8 cellular contexts compared by ENCODE assay signal in the genomic region with DNA sequence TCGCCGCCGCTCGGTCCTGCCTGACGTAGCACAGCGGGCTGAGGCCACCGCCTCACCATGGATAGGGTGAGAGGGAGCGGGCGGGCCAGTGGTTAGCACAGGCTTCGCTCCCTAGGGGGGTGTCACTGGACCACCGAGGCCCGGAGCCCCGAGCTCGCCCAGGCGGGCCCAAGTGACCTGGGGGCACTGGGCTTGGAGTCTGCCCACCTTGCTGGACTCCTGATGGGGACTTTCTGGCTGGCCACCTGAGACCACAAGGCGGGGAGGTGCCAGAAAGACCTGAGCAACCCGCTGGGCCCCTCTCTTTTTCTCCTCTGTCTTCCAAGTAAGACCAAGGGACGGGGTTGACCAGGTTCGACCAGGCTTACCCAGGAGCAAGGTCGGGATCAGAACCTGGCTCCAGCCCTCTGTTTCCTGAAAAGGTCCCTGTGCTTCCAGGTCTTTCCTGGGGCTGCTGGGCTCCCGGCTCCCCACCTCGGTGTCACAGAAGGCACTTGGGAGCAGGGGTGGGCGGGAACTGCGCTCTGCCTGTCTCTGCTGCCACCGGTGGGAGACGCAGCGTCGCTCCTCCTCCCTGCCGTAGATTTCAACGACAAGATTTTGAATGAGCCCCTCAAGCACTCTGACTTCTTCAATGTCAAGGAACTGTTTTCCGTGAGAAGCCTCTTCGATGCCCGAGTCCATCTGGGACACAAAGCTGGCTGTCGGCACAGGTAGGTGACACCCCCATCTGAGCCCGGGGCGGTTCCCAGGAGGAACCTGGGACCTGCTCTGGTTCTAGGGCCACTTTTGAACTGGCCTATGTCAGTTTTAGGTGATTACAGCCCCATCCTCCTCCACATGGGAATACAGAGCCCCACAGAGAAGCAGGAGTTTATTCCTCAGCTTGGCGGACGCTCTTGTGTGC. TPM values are rescaled to one million over a fixed set of nuclear protein-coding genes. Genes with fewer than 3 reads are reported as not detected.
A peak's percentile ranks its signal among the peaks of the same experiment; 100 is the strongest.
DNase-seq lines count a peak whose midpoint lies in the region; ATAC-seq and TF ChIP-seq lines count a peak whose summit lies in the region.

No MANE protein-coding gene starts in this region.

- H3K27ac Mint-ChIP-seq in memory B cell = peak overlapping the region; percentile 41

- H3K36me3 Mint-ChIP-seq in memory B cell = peaks cover 20% of the 10 kb centered on the region

- no peak for TF ChIP-seq CTCF in GM10266 (IDR thresholded peaks at IDR 0.05; ENCODE audit: control insufficient read depth, insufficient read depth, low read depth, missing control alignments)
- TF ChIP-seq CTCF in uterus (IDR thresholded peaks at IDR 0.05) = no peak

- H3K36me3 ChIP-seq in MG63 (peaks cover 34% of the 10 kb centered on the region), uterus (no peaks in the 10 kb centered on the region)

- H3K4me3 ChIP-seq in MG63 (peak overlapping the region; percentile 84), uterus (peak overlapping the region; percentile 76 to 89)

- no peaks in the 10 kb centered on the region for H3K27me3 Mint-ChIP-seq in memory B cell

- H3K4me1 Mint-ChIP-seq in memory B cell = peaks cover 18% of the 10 kb centered on the region

- DNase-seq in GM10266 (ENCODE audit: extremely low spot score) (peak; percentile 79), MG63 (no peak), memory B cell (ENCODE audit: low spot score in 2 of 2) (no peak), uterus (no peak), HK-2 (ENCODE audit: unreplicated experiment) (no peak)

- peak overlapping the region; percentile 39 for H3K27ac ChIP-seq in cingulate gyrus (ENCODE audit: low read depth, low read length)
- peak overlapping the region; percentile 68 to 74 for H3K27ac ChIP-seq in uterus

- H3K27me3 ChIP-seq in MG63 (no peaks in the 10 kb centered on the region), uterus (no peaks in the 10 kb centered on the region)

- H3K9me3 ChIP-seq in MG63 (no peaks in the 10 kb centered on the region), uterus (no peaks in the 10 kb centered on the region)

- no peak for TF ChIP-seq POLR2A in uterus (IDR thresholded peaks at IDR 0.05)

- H3K4me3 Mint-ChIP-seq in memory B cell = peak overlapping the region; percentile 96

- H3K9me3 Mint-ChIP-seq in memory B cell = no peaks in the 10 kb centered on the region

- intact Hi-C loops in uterus (cut with DNase I; ENCODE audit: low total_unique reads) = no loop called here

- ATAC-seq in memory B cell (ENCODE audit: low read depth) = no peak
- ATAC-seq in GM21390 (IDR thresholded peaks at IDR 0.05; ENCODE audit: unreplicated experiment) = no peak
- ATAC-seq in HG03039 (IDR thresholded peaks at IDR 0.05; ENCODE audit: unreplicated experiment) = no peak

- H3K4me1 ChIP-seq in uterus = peaks cover 2 to 16% of the 10 kb centered on the region in 2 donors

RNA-seq across cellular contexts. Expression of gene MRPS2, which starts 1.0 kb away (rescaled TPM):
- total RNA-seq in MG63 (2014; rRNA removed; shearing (Covaris generic); ENCODE audit: low replicate concordance) = 20.7 and 24.1 TPM in 2 replicates
- total RNA-seq in uterus = 10 to 100 TPM in 3 of 4 donors, 1 to 10 TPM in 1; 9.7 to 28.2 (median 20.1) TPM

RNA-seq across cellular contexts. Expression of gene LCN1, which starts 19.7 kb away (rescaled TPM):
- not detected in 2 replicates for total RNA-seq in MG63 (2014; rRNA removed; shearing (Covaris generic); ENCODE audit: low replicate concordance)
- total RNA-seq in uterus = 1 to 10 TPM in 1 of 4 donors, not detected in 3; 2.2 TPM

RNA-seq across cellular contexts. Expression of gene PPP1R26, which starts 21.9 kb away (rescaled TPM):
- 19.8 and 20.3 TPM in 2 replicates for total RNA-seq in MG63 (2014; rRNA removed; shearing (Covaris generic); ENCODE audit: low replicate concordance)
- 10 to 100 TPM in 2 of 4 donors, 1 to 10 TPM in 2; 3.6 to 16.4 (median 10.6) TPM for total RNA-seq in uterus

RNA-seq across cellular contexts. Expression of gene OBP2A, which starts 44.4 kb away (rescaled TPM):
- total RNA-seq in MG63 (2014; rRNA removed; shearing (Covaris generic); ENCODE audit: low replicate concordance) = not detected in 2 replicates
- not detected for total RNA-seq in uterus
